ENCODE assay signal across 29 cellular contexts in the genomic region with DNA sequence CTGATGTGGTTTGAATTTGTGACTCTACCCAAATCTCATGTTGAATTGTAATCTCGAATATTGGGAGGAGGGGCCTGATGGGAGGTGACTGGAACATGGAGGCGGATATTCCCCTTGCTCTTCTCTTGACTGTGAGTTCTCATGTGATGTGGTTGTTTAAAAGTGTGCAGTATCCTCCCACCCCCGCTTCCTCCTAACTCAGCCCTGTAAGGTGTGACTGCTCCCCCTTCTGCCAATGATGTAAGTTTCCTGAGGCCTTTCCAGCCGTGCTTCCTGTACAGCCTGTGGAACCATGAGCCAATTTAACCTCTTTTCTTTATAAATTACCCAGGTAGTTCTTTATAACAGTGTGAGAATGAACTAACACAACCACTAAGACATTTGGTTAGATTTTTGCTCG.
A peak's percentile ranks its signal among the peaks of the same experiment; 100 is the strongest.
DNase-seq lines count a peak whose midpoint lies in the region; ATAC-seq, FAIRE-seq and TF ChIP-seq lines count a peak whose summit lies in the region.
"Had no signal": no experiment of that assay in that cellular context is flagged by ENCODE, and none has a peak within 500 bp of the region (broad histone marks: within the 10 kb centered on the region; RNA-seq: fewer than 3 reads in every experiment).

No MANE protein-coding gene starts in this region.

- peaks cover 4% of the 10 kb centered on the region for H3K36me3 Mint-ChIP-seq in MCF 10A (ENCODE audit: insufficient read depth, unreplicated experiment)
- H3K36me3 Mint-ChIP-seq: CD8-positive, alpha-beta memory T cell; T-cell had no signal

- no peak overlapping the region for H3K4me3 Mint-ChIP-seq in MCF 10A (ENCODE audit: unreplicated experiment)
- H3K4me3 Mint-ChIP-seq: CD8-positive, alpha-beta memory T cell; T-cell had no signal

- no peaks in the 10 kb centered on the region for H3K9me3 ChIP-seq in breast epithelium
- no peaks in the 10 kb centered on the region for H3K9me3 ChIP-seq in mammary epithelial cell (replicated peaks; ENCODE audit: insufficient read depth, low read length)
- H3K9me3 ChIP-seq in stomach: no peaks in the 10 kb centered on the region
- H3K9me3 ChIP-seq: Peyer's patch, SJCRH30 had no signal

- no peak for TF ChIP-seq EP300 in stomach (IDR thresholded peaks at IDR 0.05)

- no peaks in the 10 kb centered on the region for H3K4me1 ChIP-seq in breast epithelium
- peaks cover 6% of the 10 kb centered on the region for H3K4me1 ChIP-seq in mammary epithelial cell (ENCODE audit: insufficient read depth, low read length)
- H3K4me1 ChIP-seq in stomach: no peaks in the 10 kb centered on the region
- H3K4me1 ChIP-seq: Peyer's patch, SJCRH30 had no signal

- H3K27me3 Mint-ChIP-seq in MCF 10A (ENCODE audit: insufficient read depth, unreplicated experiment): no peaks in the 10 kb centered on the region
- H3K27me3 Mint-ChIP-seq: CD8-positive, alpha-beta memory T cell; T-cell had no signal

- BruUV-seq in MCF 10A (replicated peaks; lab: Mats Ljungman, UMichigan) (no TSS peak), mammary epithelial cell (replicated peaks; lab: Mats Ljungman, UMichigan) (no TSS peak)

- TF ChIP-seq POLR2A in breast epithelium (IDR thresholded peaks at IDR 0.05) (no peak), GM12892 (IDR thresholded peaks at IDR 0.05; ENCODE audit: low read depth, low read length) (no peak), stomach (IDR thresholded peaks at IDR 0.05) (no peak)

- FAIRE-seq in GM12892 (lab: Jason Lieb, UNC): no peak
- FAIRE-seq: K562 had no signal

- ATAC-seq in GM21723 (IDR thresholded peaks at IDR 0.05; ENCODE audit: unreplicated experiment): no peak
- ATAC-seq: HCT116, K562, T-cell had no signal

- in situ Hi-C loops in mammary epithelial cell (cut with MboI; ENCODE audit: low sequenced_read_pairs in 2 of 2): no loop called here

- POLR2A ChIA-PET in MCF 10A (lab: Yijun Ruan, JAX): no interaction called here

- dilution Hi-C loops in mammary epithelial cell (cut with HindIII; ENCODE audit: low sequenced_read_pairs): no loop called here

- H3K4me2 ChIP-seq in mammary epithelial cell (ENCODE audit: insufficient read depth, low read depth, low read length): no peak overlapping the region

- H3K79me2 ChIP-seq in mammary epithelial cell (ENCODE audit: insufficient read depth, low read length): no peaks in the 10 kb centered on the region

- no peaks in the 10 kb centered on the region for H3K9me3 Mint-ChIP-seq in MCF 10A (ENCODE audit: unreplicated experiment)

- H4K20me1 ChIP-seq in mammary epithelial cell (ENCODE audit: insufficient read depth, low read length): no peaks in the 10 kb centered on the region

- CTCF ChIA-PET in MCF 10A (lab: Yijun Ruan, JAX) (interaction anchor here (0.5 to 0.7 kb wide), 2 partner anchors 36 to 43 kb away, joined by 3 to 4 read pairs; no protein-coding TSS in a partner anchor), mammary epithelial cell (lab: Charles Lee; ENCODE audit: low non-redundant PET) (no interaction called here)

- H3K9ac ChIP-seq in mammary epithelial cell (ENCODE audit: insufficient read depth, low read length): no peak overlapping the region
- H3K9ac ChIP-seq: GM23248 had no signal

- DNase-seq in MCF 10A (ENCODE audit: unreplicated experiment): no peak
- no peak for DNase-seq in breast epithelium (ENCODE audit: low spot score in 2 of 2)
- peak; percentile 26 for DNase-seq in NCI-H69 (lab: John Stamatoyannopoulos, UW)
- no peak for DNase-seq in mammary epithelial cell
- DNase-seq in GM12892 (ENCODE audit: insufficient read length): no peak
- no peak for DNase-seq in NCI-H2227 treated with DMSO at 0.1 percent for 48 hours (lab: John Stamatoyannopoulos, UW)
- DNase-seq in stomach: no peak
- DNase-seq: ACHN; C1 segment of cervical spinal cord; CD8-positive, alpha-beta memory T cell; DMS53; EL; GF-D8; GM23248; MM.1S; NCI-H1048; NCI-H1417 treated with DMSO at 0.1 percent for 48 hours; NCI-H187 treated with DMSO at 0.1 percent for 48 hours; NCI-H2107; NCI-H510A; NCI-H748 treated with DMSO at 0.1 percent for 48 hours; NK-92 treated with Interleukin-12 subunit alpha and Interleukin-12 subunit beta, amount 100 ng/mL, for 24 hours; Peyer's patch; SJCRH30; T-cell had no signal

- intact Hi-C loops in MCF 10A (cut with micrococcal nuclease) (no loop called here), breast epithelium (cut with DNase I; ENCODE audit: low total_unique reads) (no loop called here), mammary epithelial cell (cut with micrococcal nuclease) (no loop called here), stomach (cut with DNase I; ENCODE audit: low total_unique reads) (no loop called here)

- 81% methylated on average over 5 of the region's 5 CpGs for WGBS in mammary epithelial cell (ENCODE audit: low coverage, missing lambda C conversion rate)
- 66 to 76% (median 74%) methylated on average over 5 of the region's 5 CpGs for WGBS in stomach, 5 donors

- peak overlapping the region; percentile 44 for H3K27ac Mint-ChIP-seq in MCF 10A (ENCODE audit: low read depth, unreplicated experiment)
- H3K27ac Mint-ChIP-seq: CD8-positive, alpha-beta memory T cell; T-cell had no signal

- peaks cover 17% of the 10 kb centered on the region for H3K4me1 Mint-ChIP-seq in MCF 10A (ENCODE audit: insufficient read depth, unreplicated experiment)
- H3K4me1 Mint-ChIP-seq: CD8-positive, alpha-beta memory T cell; T-cell had no signal

- H3K4me3 ChIP-seq in breast epithelium: no peak overlapping the region
- H3K4me3 ChIP-seq in mammary epithelial cell (replicated peaks in 1 of 3; ENCODE audit: insufficient read depth in 1 of 3, low read depth in 2 of 3, low read length in 3 of 3): no peak overlapping the region
- no peak overlapping the region for H3K4me3 ChIP-seq in stomach
- H3K4me3 ChIP-seq: GM23248, K562, Peyer's patch, SJCRH30 had no signal

- TF ChIP-seq CTCF in MCF 10A (IDR thresholded peaks at IDR 0.05; ENCODE audit: unreplicated experiment) (no peak), breast epithelium (IDR thresholded peaks at IDR 0.05) (no peak), mammary epithelial cell (conservative IDR thresholded peaks at IDR 0.05 in 1 of 2, IDR thresholded peaks at IDR 0.05 in 1 of 2; ENCODE audit: extremely low read depth in 1 of 2, insufficient read depth in 1 of 2, low read depth in 1 of 2, low read length in 2 of 2) (no peak), stomach (IDR thresholded peaks at IDR 0.05) (no peak)

- peak overlapping the region; percentile 53 for H2AFZ ChIP-seq in mammary epithelial cell (ENCODE audit: low read depth, low read length)
- H2AFZ ChIP-seq: GM23248 had no signal

- H3K27me3 ChIP-seq in breast epithelium (no peaks in the 10 kb centered on the region), mammary epithelial cell (ENCODE audit: insufficient read depth, low read length) (no peaks in the 10 kb centered on the region), stomach (no peaks in the 10 kb centered on the region)
- H3K27me3 ChIP-seq: Peyer's patch, SJCRH30 had no signal

- H3K27ac ChIP-seq in breast epithelium (no peak overlapping the region), mammary epithelial cell (ENCODE audit: insufficient read depth, low read depth, low read length) (no peak overlapping the region), stomach (no peak overlapping the region)
- H3K27ac ChIP-seq: 22Rv1, GM23248, Peyer's patch, SJCRH30 had no signal

- H3K36me3 ChIP-seq in breast epithelium (no peaks in the 10 kb centered on the region), mammary epithelial cell (ENCODE audit: insufficient read depth, low read length) (no peaks in the 10 kb centered on the region), stomach (no peaks in the 10 kb centered on the region)
- H3K36me3 ChIP-seq: Peyer's patch, SJCRH30 had no signal
